ENCODE assay signal across 1 cellular context in genomic region chr18:74514860-74515495, GRCh38.
A peak's percentile ranks its signal among the peaks of the same experiment; 100 is the strongest.
TF ChIP-seq lines count a peak whose summit lies in the region.

No MANE protein-coding gene starts in this region.

TF ChIP-seq in K562, 482 proteins besides CTCF, POLR2A, EP300 and RAD21:
- TF ChIP-seq RBFOX2 (IDR thresholded peaks at IDR 0.05; ENCODE audit: low read depth, low read length) (0 out of 2 replicates have a peak, but pooled peaks have one; percentile 28), POLR2G (IDR thresholded peaks at IDR 0.05; ENCODE audit: low read depth, low read length) (0 out of 2 replicates have a peak, but pooled peaks have one; percentile 31), ZNF445 (CRISPR knock-in tag; IDR thresholded peaks at IDR 0.05; ENCODE audit: low read depth) (no peak)
- TF ChIP-seq, protein P1, sequence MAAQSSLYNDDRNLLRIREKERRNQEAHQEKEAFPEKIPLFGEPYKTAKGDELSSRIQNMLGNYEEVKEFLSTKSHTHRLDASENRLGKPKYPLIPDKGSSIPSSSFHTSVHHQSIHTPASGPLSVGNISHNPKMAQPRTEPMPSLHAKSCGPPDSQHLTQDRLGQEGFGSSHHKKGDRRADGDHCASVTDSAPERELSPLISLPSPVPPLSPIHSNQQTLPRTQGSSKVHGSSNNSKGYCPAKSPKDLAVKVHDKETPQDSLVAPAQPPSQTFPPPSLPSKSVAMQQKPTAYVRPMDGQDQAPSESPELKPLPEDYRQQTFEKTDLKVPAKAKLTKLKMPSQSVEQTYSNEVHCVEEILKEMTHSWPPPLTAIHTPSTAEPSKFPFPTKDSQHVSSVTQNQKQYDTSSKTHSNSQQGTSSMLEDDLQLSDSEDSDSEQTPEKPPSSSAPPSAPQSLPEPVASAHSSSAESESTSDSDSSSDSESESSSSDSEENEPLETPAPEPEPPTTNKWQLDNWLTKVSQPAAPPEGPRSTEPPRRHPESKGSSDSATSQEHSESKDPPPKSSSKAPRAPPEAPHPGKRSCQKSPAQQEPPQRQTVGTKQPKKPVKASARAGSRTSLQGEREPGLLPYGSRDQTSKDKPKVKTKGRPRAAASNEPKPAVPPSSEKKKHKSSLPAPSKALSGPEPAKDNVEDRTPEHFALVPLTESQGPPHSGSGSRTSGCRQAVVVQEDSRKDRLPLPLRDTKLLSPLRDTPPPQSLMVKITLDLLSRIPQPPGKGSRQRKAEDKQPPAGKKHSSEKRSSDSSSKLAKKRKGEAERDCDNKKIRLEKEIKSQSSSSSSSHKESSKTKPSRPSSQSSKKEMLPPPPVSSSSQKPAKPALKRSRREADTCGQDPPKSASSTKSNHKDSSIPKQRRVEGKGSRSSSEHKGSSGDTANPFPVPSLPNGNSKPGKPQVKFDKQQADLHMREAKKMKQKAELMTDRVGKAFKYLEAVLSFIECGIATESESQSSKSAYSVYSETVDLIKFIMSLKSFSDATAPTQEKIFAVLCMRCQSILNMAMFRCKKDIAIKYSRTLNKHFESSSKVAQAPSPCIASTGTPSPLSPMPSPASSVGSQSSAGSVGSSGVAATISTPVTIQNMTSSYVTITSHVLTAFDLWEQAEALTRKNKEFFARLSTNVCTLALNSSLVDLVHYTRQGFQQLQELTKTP (IDR thresholded peaks at IDR 0.05; ENCODE audit: low read depth in 1 of 2, partially characterized antibody in 2 of 2) = no peak
